In genomic region chr17:82051776-82052637, GRCh38 we compare ENCODE assay signal across 1 cellular context.
TF ChIP-seq lines count a peak whose summit lies in the region.

Gene GPS1, plus strand, starts transcription at chr17:82051898. Its CDS starts 34 bp downstream, at chr17:82051932.
A gene with protein sequence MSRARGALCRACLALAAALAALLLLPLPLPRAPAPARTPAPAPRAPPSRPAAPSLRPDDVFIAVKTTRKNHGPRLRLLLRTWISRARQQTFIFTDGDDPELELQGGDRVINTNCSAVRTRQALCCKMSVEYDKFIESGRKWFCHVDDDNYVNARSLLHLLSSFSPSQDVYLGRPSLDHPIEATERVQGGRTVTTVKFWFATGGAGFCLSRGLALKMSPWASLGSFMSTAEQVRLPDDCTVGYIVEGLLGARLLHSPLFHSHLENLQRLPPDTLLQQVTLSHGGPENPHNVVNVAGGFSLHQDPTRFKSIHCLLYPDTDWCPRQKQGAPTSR (minus strand): TSS chr17:82051811. CDS start chr17:82051766, 45 bp downstream.

TF ChIP-seq in HepG2, 621 proteins besides CTCF, POLR2A, EP300 and RAD21 (continued from another document and continues in another):
- TF ChIP-seq, protein P1, sequence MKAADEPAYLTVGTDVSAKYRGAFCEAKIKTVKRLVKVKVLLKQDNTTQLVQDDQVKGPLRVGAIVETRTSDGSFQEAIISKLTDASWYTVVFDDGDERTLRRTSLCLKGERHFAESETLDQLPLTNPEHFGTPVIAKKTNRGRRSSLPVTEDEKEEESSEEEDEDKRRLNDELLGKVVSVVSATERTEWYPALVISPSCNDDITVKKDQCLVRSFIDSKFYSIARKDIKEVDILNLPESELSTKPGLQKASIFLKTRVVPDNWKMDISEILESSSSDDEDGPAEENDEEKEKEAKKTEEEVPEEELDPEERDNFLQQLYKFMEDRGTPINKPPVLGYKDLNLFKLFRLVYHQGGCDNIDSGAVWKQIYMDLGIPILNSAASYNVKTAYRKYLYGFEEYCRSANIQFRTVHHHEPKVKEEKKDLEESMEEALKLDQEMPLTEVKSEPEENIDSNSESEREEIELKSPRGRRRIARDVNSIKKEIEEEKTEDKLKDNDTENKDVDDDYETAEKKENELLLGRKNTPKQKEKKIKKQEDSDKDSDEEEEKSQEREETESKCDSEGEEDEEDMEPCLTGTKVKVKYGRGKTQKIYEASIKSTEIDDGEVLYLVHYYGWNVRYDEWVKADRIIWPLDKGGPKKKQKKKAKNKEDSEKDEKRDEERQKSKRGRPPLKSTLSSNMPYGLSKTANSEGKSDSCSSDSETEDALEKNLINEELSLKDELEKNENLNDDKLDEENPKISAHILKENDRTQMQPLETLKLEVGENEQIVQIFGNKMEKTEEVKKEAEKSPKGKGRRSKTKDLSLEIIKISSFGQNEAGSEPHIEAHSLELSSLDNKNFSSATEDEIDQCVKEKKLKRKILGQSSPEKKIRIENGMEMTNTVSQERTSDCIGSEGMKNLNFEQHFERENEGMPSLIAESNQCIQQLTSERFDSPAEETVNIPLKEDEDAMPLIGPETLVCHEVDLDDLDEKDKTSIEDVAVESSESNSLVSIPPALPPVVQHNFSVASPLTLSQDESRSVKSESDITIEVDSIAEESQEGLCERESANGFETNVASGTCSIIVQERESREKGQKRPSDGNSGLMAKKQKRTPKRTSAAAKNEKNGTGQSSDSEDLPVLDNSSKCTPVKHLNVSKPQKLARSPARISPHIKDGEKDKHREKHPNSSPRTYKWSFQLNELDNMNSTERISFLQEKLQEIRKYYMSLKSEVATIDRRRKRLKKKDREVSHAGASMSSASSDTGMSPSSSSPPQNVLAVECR (CRISPR knock-in tag; IDR thresholded peaks at IDR 0.05; ENCODE audit: borderline replicate concordance): peak; percentile 62; the same call in 1 of the 2 replicates
- TF ChIP-seq ZHX2 (IDR thresholded peaks at IDR 0.05; ENCODE audit: low read depth): peak; percentile 51; the same call in 1 of the 2 replicates
- TF ChIP-seq ZHX2 (CRISPR knock-in tag; IDR thresholded peaks at IDR 0.05; ENCODE audit: borderline replicate concordance): no peak
- TF ChIP-seq ZBTB43 (CRISPR knock-in tag; conservative IDR thresholded peaks at IDR 0.05): 0 out of 2 replicates have a peak, but pooled peaks have one; percentile 7
- TF ChIP-seq PHF8 (CRISPR knock-in tag; IDR thresholded peaks at IDR 0.05): peak; percentile 1; the same call in 1 of the 2 replicates
- peak; percentile 39 for TF ChIP-seq KMT2A (CRISPR knock-in tag; IDR thresholded peaks at IDR 0.05)
- peak; percentile 79 for TF ChIP-seq AGO1 (IDR thresholded peaks at IDR 0.05; ENCODE audit: low read depth, low read length, poor library complexity, severe bottlenecking)
- peak; percentile 90 for TF ChIP-seq SAP130 (CRISPR knock-in tag; IDR thresholded peaks at IDR 0.05; ENCODE audit: low read depth)
- TF ChIP-seq ZBTB34 (CRISPR knock-in tag; IDR thresholded peaks at IDR 0.05): no peak
- TF ChIP-seq, protein P2, sequence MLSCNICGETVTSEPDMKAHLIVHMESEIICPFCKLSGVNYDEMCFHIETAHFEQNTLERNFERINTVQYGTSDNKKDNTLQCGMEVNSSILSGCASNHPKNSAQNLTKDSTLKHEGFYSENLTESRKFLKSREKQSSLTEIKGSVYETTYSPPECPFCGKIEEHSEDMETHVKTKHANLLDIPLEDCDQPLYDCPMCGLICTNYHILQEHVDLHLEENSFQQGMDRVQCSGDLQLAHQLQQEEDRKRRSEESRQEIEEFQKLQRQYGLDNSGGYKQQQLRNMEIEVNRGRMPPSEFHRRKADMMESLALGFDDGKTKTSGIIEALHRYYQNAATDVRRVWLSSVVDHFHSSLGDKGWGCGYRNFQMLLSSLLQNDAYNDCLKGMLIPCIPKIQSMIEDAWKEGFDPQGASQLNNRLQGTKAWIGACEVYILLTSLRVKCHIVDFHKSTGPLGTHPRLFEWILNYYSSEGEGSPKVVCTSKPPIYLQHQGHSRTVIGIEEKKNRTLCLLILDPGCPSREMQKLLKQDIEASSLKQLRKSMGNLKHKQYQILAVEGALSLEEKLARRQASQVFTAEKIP (CRISPR knock-in tag; IDR thresholded peaks at IDR 0.05; ENCODE audit: borderline replicate concordance): no peak
- TF ChIP-seq, protein P3, sequence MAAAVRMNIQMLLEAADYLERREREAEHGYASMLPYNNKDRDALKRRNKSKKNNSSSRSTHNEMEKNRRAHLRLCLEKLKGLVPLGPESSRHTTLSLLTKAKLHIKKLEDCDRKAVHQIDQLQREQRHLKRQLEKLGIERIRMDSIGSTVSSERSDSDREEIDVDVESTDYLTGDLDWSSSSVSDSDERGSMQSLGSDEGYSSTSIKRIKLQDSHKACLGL (CRISPR knock-in tag; IDR thresholded peaks at IDR 0.05): no peak
- TF ChIP-seq TFAP4 (IDR thresholded peaks at IDR 0.05; ENCODE audit: borderline replicate concordance, low read depth): peak; percentile 49; the same call in 1 of the 2 replicates
- TF ChIP-seq CREB3 (CRISPR knock-in tag; IDR thresholded peaks at IDR 0.05): no peak
- TF ChIP-seq, protein P4, sequence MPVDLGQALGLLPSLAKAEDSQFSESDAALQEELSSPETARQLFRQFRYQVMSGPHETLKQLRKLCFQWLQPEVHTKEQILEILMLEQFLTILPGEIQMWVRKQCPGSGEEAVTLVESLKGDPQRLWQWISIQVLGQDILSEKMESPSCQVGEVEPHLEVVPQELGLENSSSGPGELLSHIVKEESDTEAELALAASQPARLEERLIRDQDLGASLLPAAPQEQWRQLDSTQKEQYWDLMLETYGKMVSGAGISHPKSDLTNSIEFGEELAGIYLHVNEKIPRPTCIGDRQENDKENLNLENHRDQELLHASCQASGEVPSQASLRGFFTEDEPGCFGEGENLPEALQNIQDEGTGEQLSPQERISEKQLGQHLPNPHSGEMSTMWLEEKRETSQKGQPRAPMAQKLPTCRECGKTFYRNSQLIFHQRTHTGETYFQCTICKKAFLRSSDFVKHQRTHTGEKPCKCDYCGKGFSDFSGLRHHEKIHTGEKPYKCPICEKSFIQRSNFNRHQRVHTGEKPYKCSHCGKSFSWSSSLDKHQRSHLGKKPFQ (CRISPR knock-in tag; IDR thresholded peaks at IDR 0.05; ENCODE audit: insufficient replicate concordance): peak; percentile 41
- TF ChIP-seq ZNF790 (CRISPR knock-in tag; IDR thresholded peaks at IDR 0.05; ENCODE audit: borderline replicate concordance): peak; percentile 41; the same call in 1 of the 2 replicates
- no peak for TF ChIP-seq ZNF652 (CRISPR knock-in tag; IDR thresholded peaks at IDR 0.05; ENCODE audit: borderline replicate concordance, low read depth)
- TF ChIP-seq SIN3A (IDR thresholded peaks at IDR 0.05; ENCODE audit: borderline replicate concordance, low read depth, low read length): peak; percentile 67
- TF ChIP-seq SP4 (CRISPR knock-in tag; IDR thresholded peaks at IDR 0.05): peak; percentile 26
- peak; percentile 62; the same call in 1 of the 2 replicates for TF ChIP-seq ZNF589 (CRISPR knock-in tag; conservative IDR thresholded peaks at IDR 0.05)
- no peak for TF ChIP-seq HNF1A (IDR thresholded peaks at IDR 0.05; ENCODE audit: low read depth)
- TF ChIP-seq HNF1A (CRISPR knock-in tag; IDR thresholded peaks at IDR 0.05; ENCODE audit: borderline replicate concordance): peak; percentile 25; the same call in 1 of the 2 replicates
- TF ChIP-seq MED8 (CRISPR knock-in tag; IDR thresholded peaks at IDR 0.05; ENCODE audit: insufficient replicate concordance): no peak
- TF ChIP-seq GFI1 (CRISPR knock-in tag; IDR thresholded peaks at IDR 0.05; ENCODE audit: borderline replicate concordance): no peak
- TF ChIP-seq ZNF44 (CRISPR knock-in tag; IDR thresholded peaks at IDR 0.05): no peak
